Comparison of ENCODE assay signal across 13 cellular contexts in genomic region chr5:19745247-19745646, GRCh38.
DNase-seq lines count a peak whose midpoint lies in the region; TF ChIP-seq lines count a peak whose summit lies in the region.
"Had no signal": no experiment of that assay in that cellular context is flagged by ENCODE, and none has a peak within 500 bp of the region (broad histone marks: within the 10 kb centered on the region; RNA-seq: fewer than 3 reads in every experiment).

No MANE protein-coding gene starts in this region.

- no peak overlapping the region for H3K4me3 ChIP-seq in H7 (ENCODE audit: insufficient read depth, low read depth, low read length)
- H3K4me3 ChIP-seq: A549, GM12878, HAP-1 had no signal

- DNase-seq in H7 (peak; percentile 27), NCI-H69 (lab: John Stamatoyannopoulos, UW) (peak; percentile 10), iPS-NIHi11 (ENCODE audit: low spot score) (peak; percentile 18), progenitor cell of endocrine pancreas (ENCODE audit: low spot score, unreplicated experiment) (no peak), mesothelial cell of epicardium (ENCODE audit: low spot score in 2 of 2, unreplicated experiment in 2 of 2) (no peak), globus pallidus (ENCODE audit: low spot score) (no peak), NCI-H82 (lab: John Stamatoyannopoulos, UW) (no peak)
- DNase-seq: Calu3; CD4-positive, CD25-positive, alpha-beta regulatory T cell; DMS 273 treated with DMSO at 0.1 percent for 48 hours had no signal

- no peaks in the 10 kb centered on the region for H3K36me3 Mint-ChIP-seq in progenitor cell of endocrine pancreas (ENCODE audit: insufficient read depth)
- H3K36me3 Mint-ChIP-seq in mesothelial cell of epicardium: no peaks in the 10 kb centered on the region
- H3K36me3 Mint-ChIP-seq: CD4-positive, CD25-positive, alpha-beta regulatory T cell had no signal

- H3K4me3 Mint-ChIP-seq in progenitor cell of endocrine pancreas (ENCODE audit: low read depth) (no peak overlapping the region), mesothelial cell of epicardium (no peak overlapping the region)
- H3K4me3 Mint-ChIP-seq: CD4-positive, CD25-positive, alpha-beta regulatory T cell had no signal

- H3K27me3 Mint-ChIP-seq in progenitor cell of endocrine pancreas (no peaks in the 10 kb centered on the region), mesothelial cell of epicardium (ENCODE audit: low read depth) (no peaks in the 10 kb centered on the region)
- H3K27me3 Mint-ChIP-seq: CD4-positive, CD25-positive, alpha-beta regulatory T cell had no signal

- no peaks in the 10 kb centered on the region for H3K27me3 ChIP-seq in H7 (ENCODE audit: control insufficient read depth, insufficient read depth, low read length)

- H3K4me1 Mint-ChIP-seq in progenitor cell of endocrine pancreas (ENCODE audit: low read depth): peaks cover 16% of the 10 kb centered on the region
- no peaks in the 10 kb centered on the region for H3K4me1 Mint-ChIP-seq in mesothelial cell of epicardium
- H3K4me1 Mint-ChIP-seq: CD4-positive, CD25-positive, alpha-beta regulatory T cell had no signal

- H3K36me3 ChIP-seq in H7 (replicated peaks; ENCODE audit: control insufficient read depth, insufficient read depth, low read length): no peaks in the 10 kb centered on the region
- H3K36me3 ChIP-seq: HAP-1 had no signal

- H3K9me3 Mint-ChIP-seq in progenitor cell of endocrine pancreas (ENCODE audit: low read depth) (no peaks in the 10 kb centered on the region), mesothelial cell of epicardium (no peaks in the 10 kb centered on the region)

- peak overlapping the region; percentile 33 for H3K27ac Mint-ChIP-seq in progenitor cell of endocrine pancreas
- H3K27ac Mint-ChIP-seq in mesothelial cell of epicardium: no peak overlapping the region
- H3K27ac Mint-ChIP-seq: CD4-positive, CD25-positive, alpha-beta regulatory T cell had no signal

- TF ChIP-seq CTCF in progenitor cell of endocrine pancreas (IDR thresholded peaks at IDR 0.05; ENCODE audit: unreplicated experiment) (no peak), mesothelial cell of epicardium (IDR thresholded peaks at IDR 0.05; ENCODE audit: unreplicated experiment) (no peak)

Comparison
In these comparisons a context has a peak if more than half of its experiments do, and no peak if none do; other contexts are left out.
1. DNase-seq: peak in H7 (single experiment), NCI-H69 (single experiment) and iPS-NIHi11 (single experiment); none in progenitor cell of endocrine pancreas (single experiment), mesothelial cell of epicardium (0 of 2), globus pallidus (single experiment) and NCI-H82 (single experiment).